In the genomic region with DNA sequence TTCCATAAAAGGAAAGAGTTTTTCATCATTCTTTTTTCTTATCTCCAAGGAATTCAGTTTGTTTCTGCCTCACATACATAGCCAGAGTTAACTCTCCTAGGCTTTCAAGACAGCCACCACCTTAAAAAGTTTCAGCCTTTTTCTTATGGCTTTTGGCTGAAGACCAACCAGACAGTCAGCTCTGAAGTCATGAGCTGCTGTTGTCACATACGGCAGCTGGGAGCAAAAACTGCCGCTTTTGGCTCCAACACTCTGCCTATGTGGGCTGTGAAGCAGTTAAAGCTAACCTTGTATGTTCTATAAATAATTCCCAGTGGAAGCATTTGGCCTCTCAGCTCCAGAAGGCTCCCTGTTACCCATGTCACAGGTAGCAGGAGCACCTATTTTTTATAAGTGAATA, we compare ENCODE assay signal across 21 cellular contexts.
DNase-seq lines count a peak whose midpoint lies in the region; ATAC-seq and TF ChIP-seq lines count a peak whose summit lies in the region.
"Had no signal": no experiment of that assay in that cellular context is flagged by ENCODE, and none has a peak within 500 bp of the region (broad histone marks: within the 10 kb centered on the region; RNA-seq: fewer than 3 reads in every experiment).

No MANE protein-coding gene starts in this region.

- H3K27me3 ChIP-seq in HUES6 (ENCODE audit: control insufficient read depth, insufficient read depth, low read length) (no peaks in the 10 kb centered on the region), adrenal gland (no peaks in the 10 kb centered on the region), A673 (replicated peaks; ENCODE audit: insufficient read depth, low read depth, low read length, poor library complexity) (no peaks in the 10 kb centered on the region)
- H3K27me3 ChIP-seq: SJSA1, thyroid gland had no signal

- H3K9me3 ChIP-seq in HUES6 (ENCODE audit: control insufficient read depth, insufficient read depth, low read depth, low read length) = no peaks in the 10 kb centered on the region
- no peaks in the 10 kb centered on the region for H3K9me3 ChIP-seq in adrenal gland (replicated peaks in 1 of 3)
- H3K9me3 ChIP-seq in A673 (ENCODE audit: low read depth, low read length, poor library complexity, severe bottlenecking) = no peaks in the 10 kb centered on the region
- H3K9me3 ChIP-seq: SJSA1, thyroid gland had no signal

- H3K4me3 ChIP-seq in HUES6 (ENCODE audit: low read depth, low read length) = no peak overlapping the region
- H3K4me3 ChIP-seq in adrenal gland = no peak overlapping the region
- no peak overlapping the region for H3K4me3 ChIP-seq in fibroblast of mammary gland (ENCODE audit: control insufficient read depth, low read depth, low read length)
- no peak overlapping the region for H3K4me3 ChIP-seq in A673 (ENCODE audit: low read depth, low read length, poor library complexity, severe bottlenecking)
- H3K4me3 ChIP-seq: SJSA1, thyroid gland had no signal

- H3K27ac ChIP-seq in HUES6 (ENCODE audit: low read depth, low read length) = peak overlapping the region; percentile 63; the same call in 1 of the 2 replicates
- H3K27ac ChIP-seq in adrenal gland = peak overlapping the region in 1 of 5 donors; percentile 38
- no peak overlapping the region for H3K27ac ChIP-seq in A673 (ENCODE audit: low read depth, low read length, poor library complexity, severe bottlenecking)
- H3K27ac ChIP-seq: SJSA1, thyroid gland had no signal

- DNase-seq in adrenal gland (peak in 5 of 7 donors; percentile 24 to 53 (median 25)), fibroblast of mammary gland (ENCODE audit: low read depth) (peak; percentile 24), posterior cingulate gyrus (peak in 6 of 10 donors; percentile 2 to 90 (median 8)), A673 (ENCODE audit: low spot score) (no peak), NCI-H446 treated with DMSO at 0.1 percent for 48 hours (lab: John Stamatoyannopoulos, UW) (no peak)
- DNase-seq: activated CD4-positive, alpha-beta T cell treated with anti-CD3 and anti-CD28 coated beads, Interleukin-2, amount 50 U/mL, for 48 hours; CD8-positive, alpha-beta memory T cell; foreskin fibroblast; KBM-7; mesendoderm; NCI-H1092; NCI-H69; retina; T-helper 2 cell; thyroid gland had no signal

- no peak overlapping the region for H3K9ac ChIP-seq in HUES6 (ENCODE audit: low read length)

- TF ChIP-seq CTCF in adrenal gland (IDR thresholded peaks at IDR 0.05) = no peak
- no peak for TF ChIP-seq CTCF in fibroblast of mammary gland (conservative IDR thresholded peaks at IDR 0.05; ENCODE audit: control insufficient read depth, insufficient read depth, low read depth, low read length)
- no peak for TF ChIP-seq CTCF in A673 (conservative IDR thresholded peaks at IDR 0.05; ENCODE audit: low read depth, low read length)

- ATAC-seq in GM21515 (IDR thresholded peaks at IDR 0.05; ENCODE audit: unreplicated experiment) (no peak), HG02970 (IDR thresholded peaks at IDR 0.05; ENCODE audit: low FRiP score, unreplicated experiment) (no peak)
- ATAC-seq: HCT116; stimulated activated effector memory CD8-positive, alpha-beta T cell treated with anti-CD3 and anti-CD28 coated beads, Interleukin-12 subunit alpha, Interleukin-12 subunit beta, amount 100 ng/mL, for 72 hours had no signal

- BruUV-seq in A673 (replicated peaks; lab: Mats Ljungman, UMichigan) = no TSS peak

- peaks cover 18% of the 10 kb centered on the region for H3K4me1 ChIP-seq in HUES6 (ENCODE audit: control insufficient read depth, insufficient read depth, low read length)
- peaks cover 0 to 6% of the 10 kb centered on the region in 2 donors for H3K4me1 ChIP-seq in adrenal gland (replicated peaks in 1 of 2)
- H3K4me1 ChIP-seq in A673 (ENCODE audit: insufficient read depth, low read length, poor library complexity, severe bottlenecking) = no peaks in the 10 kb centered on the region
- H3K4me1 ChIP-seq: SJSA1, thyroid gland had no signal

- 25 to 37% (median 33%) methylated on average over 2 of the region's 2 CpGs for WGBS in adrenal gland, 4 donors

- intact Hi-C loops in adrenal gland (cut with DNase I) (no loop called here), posterior cingulate gyrus (cut with DNase I) (no loop called here), A673 (cut with micrococcal nuclease; ENCODE audit: unreplicated experiment) (no loop called here)

- no peak for TF ChIP-seq POLR2A in adrenal gland (IDR thresholded peaks at IDR 0.05)

- POLR2A ChIA-PET in A673 (lab: Charles Lee; ENCODE audit: low non-redundant PET) = no interaction called here

- H3K36me3 ChIP-seq in HUES6 (ENCODE audit: control insufficient read depth, insufficient read depth, low read length) (no peaks in the 10 kb centered on the region), adrenal gland (replicated peaks in 1 of 2) (no peaks in the 10 kb centered on the region), A673 (ENCODE audit: insufficient read depth, low read length, poor library complexity, severe bottlenecking) (no peaks in the 10 kb centered on the region)
- H3K36me3 ChIP-seq: SJSA1, thyroid gland had no signal

- CTCF ChIA-PET in A673 (lab: Charles Lee) = no interaction called here

Comparison
In these comparisons a context has a peak if more than half of its experiments do, and no peak if none do; other contexts are left out.
1. DNase-seq: peak in adrenal gland (5 of 7), fibroblast of mammary gland (single experiment) and posterior cingulate gyrus (6 of 10); none in A673 (single experiment) and NCI-H446 treated with DMSO at 0.1 percent for 48 hours (single experiment).